In genomic region chr2:76160683-76161082, GRCh38 we compare ENCODE assay signal across 20 cellular contexts.
"Had no signal": no experiment of that assay in that cellular context is flagged by ENCODE, and none has a peak within 500 bp of the region (broad histone marks: within the 10 kb centered on the region; RNA-seq: fewer than 3 reads in every experiment).

No MANE protein-coding gene starts in this region.

- H3K27ac ChIP-seq: gastrocnemius medialis, left lung, prostate gland, right atrium auricular region, skin epidermis, spleen, testis, tibial artery had no signal

- H3K4me1 ChIP-seq: gastrocnemius medialis, left lung, prostate gland, right atrium auricular region, spleen, testis, tibial artery had no signal

- ATAC-seq: effector memory CD8-positive, alpha-beta T cell; gastrocnemius medialis; left cardiac atrium; left lung; mucosa of descending colon; naive thymus-derived CD4-positive, alpha-beta T cell; stimulated activated memory B cell treated with anti-CD40 and anti-IgM and Interleukin-4, amounts not matched to agents 10 μg/mL and 1 μg/mL and 100 μg/mL, for 72 hours; stimulated activated naive CD8-positive, alpha-beta T cell treated with anti-CD3 and anti-CD28 coated beads, Interleukin-15, Interleukin-2, amounts not matched to agents 100 U/mL and 50 U/mL, for 24 hours had no signal

- H3K36me3 ChIP-seq: gastrocnemius medialis, left lung, prostate gland, right atrium auricular region, spleen, tibial artery had no signal

- FAIRE-seq: islet of Langerhans had no signal

- H3K4me3 ChIP-seq: gastrocnemius medialis, left lung, mucosa of descending colon, prostate gland, right atrium auricular region, skin epidermis, spleen, testis, tibial artery had no signal

- H3K27me3 ChIP-seq: gastrocnemius medialis, left lung, right atrium auricular region, spleen, testis, tibial artery had no signal

- DNase-seq: cortex of kidney; effector memory CD8-positive, alpha-beta T cell; foreskin fibroblast; gastrocnemius medialis; head of caudate nucleus; left cardiac atrium; left lung; mesenchymal stem cell; mucosa of descending colon; naive thymus-derived CD4-positive, alpha-beta T cell; spleen; stimulated activated CD4-positive, alpha-beta T cell treated with anti-CD3 and anti-CD28 coated beads, Interleukin-4, amount 100 ng/mL, for 4 hours; stimulated activated naive CD8-positive, alpha-beta T cell treated with anti-CD3 and anti-CD28 coated beads, Interleukin-15, Interleukin-2, amounts not matched to agents 100 U/mL and 50 U/mL, for 24 hours; testis; tibial artery had no signal

- H3K9me3 ChIP-seq: gastrocnemius medialis, mucosa of descending colon, prostate gland, right atrium auricular region, spleen, testis, tibial artery had no signal
